In the genomic region with DNA sequence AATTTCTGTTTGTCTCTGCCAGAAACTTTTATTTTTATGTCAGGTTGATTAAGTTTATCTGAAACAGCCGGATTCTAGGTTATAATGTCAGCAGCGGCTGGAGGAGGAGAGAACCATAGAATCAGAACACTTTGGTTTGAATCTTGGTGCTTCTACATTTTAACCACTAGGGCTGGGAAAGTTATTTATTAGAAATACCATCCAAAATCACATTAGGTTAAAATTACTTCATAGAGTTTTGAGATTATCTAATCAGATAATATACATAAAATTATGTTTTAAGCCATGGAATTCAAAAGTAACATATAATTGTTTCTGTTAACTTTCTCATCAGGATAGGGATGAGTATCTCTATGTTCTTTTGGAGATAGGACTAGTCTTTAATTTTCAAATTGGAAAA, we compare ENCODE assay signal across 27 cellular contexts.
"Had no signal": no experiment of that assay in that cellular context is flagged by ENCODE, and none has a peak within 500 bp of the region (broad histone marks: within the 10 kb centered on the region; RNA-seq: fewer than 3 reads in every experiment).

No MANE protein-coding gene starts in this region.

- DNase-seq: cerebellar nuclear complex; colonic mucosa; dermis blood vessel endothelial cell; effector memory CD4-positive, alpha-beta T cell; gastrocnemius medialis; heart left ventricle; kidney; left lung; mesendoderm; midbrain; naive thymus-derived CD4-positive, alpha-beta T cell; occipital lobe; ovary; posterior cingulate gyrus; psoas muscle; right cardiac atrium; sigmoid colon; stimulated activated CD4-positive, alpha-beta T cell treated with anti-CD3 and anti-CD28 coated beads, Interleukin-4, amount 100 ng/mL, for 4 hours; stimulated activated naive CD8-positive, alpha-beta T cell treated with anti-CD3 and anti-CD28 coated beads, Interleukin-15, Interleukin-2, amounts not matched to agents 100 U/mL and 50 U/mL, for 24 hours; substantia nigra; testis; tibial artery; upper lobe of left lung; uterus had no signal

- H3K4me3 Mint-ChIP-seq: naive thymus-derived CD4-positive, alpha-beta T cell; nephron; stimulated activated memory B cell treated with anti-CD40 and anti-IgM and Interleukin-4, amounts not matched to agents 10 μg/mL and 1 μg/mL and 100 μg/mL, for 72 hours had no signal

- H3K27me3 ChIP-seq: colonic mucosa, gastrocnemius medialis, heart left ventricle, hepatocyte, left lung, ovary, sigmoid colon, testis, tibial artery, upper lobe of left lung, uterus had no signal

- H3K27ac ChIP-seq: colonic mucosa, gastrocnemius medialis, heart left ventricle, hepatocyte, left lung, ovary, psoas muscle, sigmoid colon, testis, tibial artery, upper lobe of left lung, uterus had no signal

- H3K4me3 ChIP-seq: colonic mucosa, gastrocnemius medialis, heart left ventricle, hepatocyte, left lung, ovary, psoas muscle, sigmoid colon, testis, tibial artery, upper lobe of left lung, uterus had no signal

- H3K27me3 Mint-ChIP-seq: naive thymus-derived CD4-positive, alpha-beta T cell; stimulated activated memory B cell treated with anti-CD40 and anti-IgM and Interleukin-4, amounts not matched to agents 10 μg/mL and 1 μg/mL and 100 μg/mL, for 72 hours had no signal

- ATAC-seq: gastrocnemius medialis; heart left ventricle; left lung; naive thymus-derived CD4-positive, alpha-beta T cell; psoas muscle; right cardiac atrium; stimulated activated memory B cell treated with anti-CD40 and anti-IgM and Interleukin-4, amounts not matched to agents 10 μg/mL and 1 μg/mL and 100 μg/mL, for 72 hours; stimulated activated naive CD8-positive, alpha-beta T cell treated with anti-CD3 and anti-CD28 coated beads, Interleukin-15, Interleukin-2, amounts not matched to agents 100 U/mL and 50 U/mL, for 24 hours had no signal

- H3K4me1 ChIP-seq: colonic mucosa, gastrocnemius medialis, heart left ventricle, left lung, psoas muscle, sigmoid colon, testis, tibial artery, upper lobe of left lung, uterus had no signal

- H3K36me3 ChIP-seq: colonic mucosa, gastrocnemius medialis, heart left ventricle, left lung, ovary, sigmoid colon, tibial artery, upper lobe of left lung, uterus had no signal

- H3K27ac Mint-ChIP-seq: naive thymus-derived CD4-positive, alpha-beta T cell; nephron; stimulated activated memory B cell treated with anti-CD40 and anti-IgM and Interleukin-4, amounts not matched to agents 10 μg/mL and 1 μg/mL and 100 μg/mL, for 72 hours had no signal

- H3K36me3 Mint-ChIP-seq: naive thymus-derived CD4-positive, alpha-beta T cell; stimulated activated memory B cell treated with anti-CD40 and anti-IgM and Interleukin-4, amounts not matched to agents 10 μg/mL and 1 μg/mL and 100 μg/mL, for 72 hours had no signal

- H3K9me3 Mint-ChIP-seq: nephron had no signal

- H3K4me1 Mint-ChIP-seq: naive thymus-derived CD4-positive, alpha-beta T cell; nephron; stimulated activated memory B cell treated with anti-CD40 and anti-IgM and Interleukin-4, amounts not matched to agents 10 μg/mL and 1 μg/mL and 100 μg/mL, for 72 hours had no signal

- H3K9me3 ChIP-seq: colonic mucosa, gastrocnemius medialis, heart left ventricle, left lung, ovary, psoas muscle, sigmoid colon, testis, tibial artery, upper lobe of left lung, uterus had no signal
